In the genomic region with DNA sequence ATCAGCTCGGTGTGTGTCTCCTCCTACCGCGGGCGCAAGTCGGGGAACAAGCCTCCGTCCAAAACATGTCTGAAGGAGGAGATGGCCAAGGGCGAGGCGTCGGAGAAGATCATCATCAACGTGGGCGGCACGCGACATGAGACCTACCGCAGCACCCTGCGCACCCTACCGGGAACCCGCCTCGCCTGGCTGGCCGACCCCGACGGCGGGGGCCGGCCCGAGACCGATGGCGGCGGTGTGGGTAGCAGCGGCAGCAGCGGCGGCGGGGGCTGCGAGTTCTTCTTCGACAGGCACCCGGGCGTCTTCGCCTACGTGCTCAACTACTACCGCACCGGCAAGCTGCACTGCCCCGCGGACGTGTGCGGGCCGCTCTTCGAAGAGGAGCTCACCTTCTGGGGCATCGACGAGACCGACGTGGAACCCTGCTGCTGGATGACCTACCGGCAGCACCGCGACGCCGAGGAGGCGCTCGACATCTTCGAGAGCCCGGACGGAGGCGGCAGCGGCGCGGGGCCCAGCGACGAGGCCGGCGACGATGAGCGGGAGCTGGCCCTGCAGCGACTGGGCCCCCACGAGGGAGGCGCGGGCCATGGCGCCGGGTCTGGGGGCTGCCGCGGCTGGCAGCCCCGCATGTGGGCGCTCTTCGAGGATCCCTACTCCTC, we compare ENCODE assay signal across 7 cellular contexts. TPM values are rescaled to one million over a fixed set of nuclear protein-coding genes. Genes with fewer than 3 reads are reported as not detected.
DNase-seq lines count a peak whose midpoint lies in the region; ATAC-seq and TF ChIP-seq lines count a peak whose summit lies in the region.

No MANE protein-coding gene starts in this region.

- no peaks in the 10 kb centered on the region for H3K9me3 ChIP-seq in HEK293 (ENCODE audit: control insufficient read depth, insufficient read depth, low read depth, low read length)
- H3K9me3 ChIP-seq in skeletal muscle tissue (ENCODE audit: control insufficient read depth in 3 of 3, low read length in 3 of 3), result no peaks in the 10 kb centered on the region

- H3K4me3 ChIP-seq in HEK293 (ENCODE audit: low read depth, low read length), result peak overlapping the region; percentile 56
- H3K4me3 ChIP-seq in fibroblast of the aortic adventitia (ENCODE audit: low read depth, low read length), result peak overlapping the region; percentile 69
- peak overlapping the region; percentile 56 to 87 (median 82) for H3K4me3 ChIP-seq in skeletal muscle tissue (ENCODE audit: low read length in 3 of 3)

- TF ChIP-seq CTCF in HEK293 (tag by site-specific recombination; IDR thresholded peaks at IDR 0.05) (no peak), fibroblast of the aortic adventitia (IDR thresholded peaks at IDR 0.05; ENCODE audit: insufficient read depth, low read length) (no peak)

- H3K27ac ChIP-seq in HEK293 (ENCODE audit: extremely low read depth, low read depth, low read length), result no peak overlapping the region; the same call in 1 of the 2 replicates
- H3K27ac ChIP-seq in skeletal muscle tissue (ENCODE audit: low read depth, low read length), result no peak overlapping the region

- H3K9ac ChIP-seq in skeletal muscle tissue (ENCODE audit: low read depth in 1 of 3, low read length in 3 of 3), result peak overlapping the region in 2 of 3 donors; percentile 60 to 66

- POLR2A ChIA-PET in HEK293 (lab: Yijun Ruan, JAX), result interaction anchor here (4.2 kb wide), 1 partner anchor 126 kb away, joined by 26 read pairs; a partner anchor contains a TSS

- DNase-seq in activated CD4-positive, alpha-beta T cell treated with anti-CD3 and anti-CD28 coated beads for 4 hours, result peak; percentile 40 to 41
- DNase-seq in fibroblast of the aortic adventitia (ENCODE audit: low read depth), result no peak
- DNase-seq in SHP77 (lab: John Stamatoyannopoulos, UW), result no peak
- no peak for DNase-seq in NCI-H2081 treated with DMSO at 0.1 percent for 48 hours (lab: John Stamatoyannopoulos, UW)

- peaks cover 0 to 19% (median 9%) of the 10 kb centered on the region in 3 donors for H3K27me3 ChIP-seq in skeletal muscle tissue (ENCODE audit: control insufficient read depth in 3 of 3, insufficient read depth in 3 of 3, low read length in 3 of 3)

- peaks cover 0 to 14% of the 10 kb centered on the region in 2 experiments; a peak in 1 of 3 replicates for H3K36me3 ChIP-seq in HEK293 (ENCODE audit: control insufficient read depth in 2 of 2, insufficient read depth in 1 of 2, low read length in 2 of 2)
- no peaks in the 10 kb centered on the region for H3K36me3 ChIP-seq in skeletal muscle tissue (ENCODE audit: control insufficient read depth in 3 of 3, insufficient read depth in 3 of 3, low read length in 3 of 3)

- CTCF ChIA-PET in HEK293 (lab: Yijun Ruan, JAX), result interaction anchor here (0.7 to 20.2 kb wide), 5 partner anchors 8 to 285 kb away, joined by 4 to 662 read pairs (median 5); no protein-coding TSS in a partner anchor

- H3K4me1 ChIP-seq in HEK293 (ENCODE audit: control insufficient read depth, insufficient read depth, low read length), result peaks cover 7% of the 10 kb centered on the region
- H3K4me1 ChIP-seq in skeletal muscle tissue (ENCODE audit: control insufficient read depth in 3 of 3, insufficient read depth in 3 of 3, low read length in 3 of 3), result peaks cover 10 to 50% (median 33%) of the 10 kb centered on the region in 3 donors

- no peak for ATAC-seq in GM21529 (IDR thresholded peaks at IDR 0.05; ENCODE audit: unreplicated experiment)

TF ChIP-seq in HEK293, 187 proteins besides CTCF, POLR2A, EP300 and RAD21:
- TF ChIP-seq GFI1B (tag by site-specific recombination; IDR thresholded peaks at IDR 0.05), result no peak
- TF ChIP-seq ZNF660 (tag by site-specific recombination; IDR thresholded peaks at IDR 0.05), result no peak
- no peak for TF ChIP-seq ZNF501 (tag by site-specific recombination; IDR thresholded peaks at IDR 0.05)
- TF ChIP-seq, protein P1, sequence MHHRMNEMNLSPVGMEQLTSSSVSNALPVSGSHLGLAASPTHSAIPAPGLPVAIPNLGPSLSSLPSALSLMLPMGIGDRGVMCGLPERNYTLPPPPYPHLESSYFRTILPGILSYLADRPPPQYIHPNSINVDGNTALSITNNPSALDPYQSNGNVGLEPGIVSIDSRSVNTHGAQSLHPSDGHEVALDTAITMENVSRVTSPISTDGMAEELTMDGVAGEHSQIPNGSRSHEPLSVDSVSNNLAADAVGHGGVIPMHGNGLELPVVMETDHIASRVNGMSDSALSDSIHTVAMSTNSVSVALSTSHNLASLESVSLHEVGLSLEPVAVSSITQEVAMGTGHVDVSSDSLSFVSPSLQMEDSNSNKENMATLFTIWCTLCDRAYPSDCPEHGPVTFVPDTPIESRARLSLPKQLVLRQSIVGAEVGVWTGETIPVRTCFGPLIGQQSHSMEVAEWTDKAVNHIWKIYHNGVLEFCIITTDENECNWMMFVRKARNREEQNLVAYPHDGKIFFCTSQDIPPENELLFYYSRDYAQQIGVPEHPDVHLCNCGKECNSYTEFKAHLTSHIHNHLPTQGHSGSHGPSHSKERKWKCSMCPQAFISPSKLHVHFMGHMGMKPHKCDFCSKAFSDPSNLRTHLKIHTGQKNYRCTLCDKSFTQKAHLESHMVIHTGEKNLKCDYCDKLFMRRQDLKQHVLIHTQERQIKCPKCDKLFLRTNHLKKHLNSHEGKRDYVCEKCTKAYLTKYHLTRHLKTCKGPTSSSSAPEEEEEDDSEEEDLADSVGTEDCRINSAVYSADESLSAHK (tag by site-specific recombination; IDR thresholded peaks at IDR 0.05), result no peak
- no peak for TF ChIP-seq SETDB1 (IDR thresholded peaks at IDR 0.05; ENCODE audit: insufficient read length, low read length)
- TF ChIP-seq ZNF114 (tag by site-specific recombination; IDR thresholded peaks at IDR 0.05), result no peak
- TF ChIP-seq ZSCAN30 (tag by site-specific recombination; IDR thresholded peaks at IDR 0.05), result no peak
- TF ChIP-seq, protein P2, sequence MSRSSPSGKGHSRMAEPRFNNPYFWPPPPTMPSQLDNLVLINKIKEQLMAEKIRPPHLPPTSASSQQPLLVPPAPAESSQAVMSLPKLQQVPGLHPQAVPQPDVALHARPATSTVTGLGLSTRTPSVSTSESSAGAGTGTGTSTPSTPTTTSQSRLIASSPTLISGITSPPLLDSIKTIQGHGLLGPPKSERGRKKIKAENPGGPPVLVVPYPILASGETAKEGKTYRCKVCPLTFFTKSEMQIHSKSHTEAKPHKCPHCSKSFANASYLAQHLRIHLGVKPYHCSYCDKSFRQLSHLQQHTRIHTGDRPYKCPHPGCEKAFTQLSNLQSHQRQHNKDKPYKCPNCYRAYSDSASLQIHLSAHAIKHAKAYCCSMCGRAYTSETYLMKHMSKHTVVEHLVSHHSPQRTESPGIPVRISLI (tag by site-specific recombination; IDR thresholded peaks at IDR 0.05), result no peak
- TF ChIP-seq ZBTB7A (tag by site-specific recombination; IDR thresholded peaks at IDR 0.05; ENCODE audit: low read depth), result no peak
- no peak for TF ChIP-seq ZNF747 (tag by site-specific recombination; IDR thresholded peaks at IDR 0.05)
- TF ChIP-seq ZNF610 (tag by site-specific recombination; IDR thresholded peaks at IDR 0.05; ENCODE audit: borderline replicate concordance), result no peak
- TF ChIP-seq ZNF311 (tag by site-specific recombination; IDR thresholded peaks at IDR 0.05; ENCODE audit: borderline replicate concordance), result no peak
- TF ChIP-seq, protein P3, sequence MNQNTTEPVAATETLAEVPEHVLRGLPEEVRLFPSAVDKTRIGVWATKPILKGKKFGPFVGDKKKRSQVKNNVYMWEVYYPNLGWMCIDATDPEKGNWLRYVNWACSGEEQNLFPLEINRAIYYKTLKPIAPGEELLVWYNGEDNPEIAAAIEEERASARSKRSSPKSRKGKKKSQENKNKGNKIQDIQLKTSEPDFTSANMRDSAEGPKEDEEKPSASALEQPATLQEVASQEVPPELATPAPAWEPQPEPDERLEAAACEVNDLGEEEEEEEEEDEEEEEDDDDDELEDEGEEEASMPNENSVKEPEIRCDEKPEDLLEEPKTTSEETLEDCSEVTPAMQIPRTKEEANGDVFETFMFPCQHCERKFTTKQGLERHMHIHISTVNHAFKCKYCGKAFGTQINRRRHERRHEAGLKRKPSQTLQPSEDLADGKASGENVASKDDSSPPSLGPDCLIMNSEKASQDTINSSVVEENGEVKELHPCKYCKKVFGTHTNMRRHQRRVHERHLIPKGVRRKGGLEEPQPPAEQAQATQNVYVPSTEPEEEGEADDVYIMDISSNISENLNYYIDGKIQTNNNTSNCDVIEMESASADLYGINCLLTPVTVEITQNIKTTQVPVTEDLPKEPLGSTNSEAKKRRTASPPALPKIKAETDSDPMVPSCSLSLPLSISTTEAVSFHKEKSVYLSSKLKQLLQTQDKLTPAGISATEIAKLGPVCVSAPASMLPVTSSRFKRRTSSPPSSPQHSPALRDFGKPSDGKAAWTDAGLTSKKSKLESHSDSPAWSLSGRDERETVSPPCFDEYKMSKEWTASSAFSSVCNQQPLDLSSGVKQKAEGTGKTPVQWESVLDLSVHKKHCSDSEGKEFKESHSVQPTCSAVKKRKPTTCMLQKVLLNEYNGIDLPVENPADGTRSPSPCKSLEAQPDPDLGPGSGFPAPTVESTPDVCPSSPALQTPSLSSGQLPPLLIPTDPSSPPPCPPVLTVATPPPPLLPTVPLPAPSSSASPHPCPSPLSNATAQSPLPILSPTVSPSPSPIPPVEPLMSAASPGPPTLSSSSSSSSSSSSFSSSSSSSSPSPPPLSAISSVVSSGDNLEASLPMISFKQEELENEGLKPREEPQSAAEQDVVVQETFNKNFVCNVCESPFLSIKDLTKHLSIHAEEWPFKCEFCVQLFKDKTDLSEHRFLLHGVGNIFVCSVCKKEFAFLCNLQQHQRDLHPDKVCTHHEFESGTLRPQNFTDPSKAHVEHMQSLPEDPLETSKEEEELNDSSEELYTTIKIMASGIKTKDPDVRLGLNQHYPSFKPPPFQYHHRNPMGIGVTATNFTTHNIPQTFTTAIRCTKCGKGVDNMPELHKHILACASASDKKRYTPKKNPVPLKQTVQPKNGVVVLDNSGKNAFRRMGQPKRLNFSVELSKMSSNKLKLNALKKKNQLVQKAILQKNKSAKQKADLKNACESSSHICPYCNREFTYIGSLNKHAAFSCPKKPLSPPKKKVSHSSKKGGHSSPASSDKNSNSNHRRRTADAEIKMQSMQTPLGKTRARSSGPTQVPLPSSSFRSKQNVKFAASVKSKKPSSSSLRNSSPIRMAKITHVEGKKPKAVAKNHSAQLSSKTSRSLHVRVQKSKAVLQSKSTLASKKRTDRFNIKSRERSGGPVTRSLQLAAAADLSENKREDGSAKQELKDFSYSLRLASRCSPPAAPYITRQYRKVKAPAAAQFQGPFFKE (tag by site-specific recombination; IDR thresholded peaks at IDR 0.05; ENCODE audit: borderline replicate concordance), result no peak

RNA-seq across cellular contexts. Expression of a gene that starts 1.5 kb away (rescaled TPM):
- total RNA-seq in fibroblast of the aortic adventitia (ENCODE audit: low replicate concordance), result 4.7 and 6.8 TPM in 2 replicates
- 1.6 TPM for total RNA-seq in skeletal muscle tissue

Comparison
In these comparisons a context has a peak if more than half of its experiments do, and no peak if none do; other contexts are left out.
1. DNase-seq: peak in activated CD4-positive, alpha-beta T cell treated with anti-CD3 and anti-CD28 coated beads for 4 hours (2 of 2); none in fibroblast of the aortic adventitia (single experiment), SHP77 (0 of 2) and NCI-H2081 treated with DMSO at 0.1 percent for 48 hours (single experiment).
2. Peak in every context shown above with its lines, with median percentiles within 50 percentile points of each other: H3K4me3 ChIP-seq.